In genomic region chr10:72250666-72251065, GRCh38 we compare ENCODE assay signal across 9 cellular contexts. TPM values are rescaled to one million over a fixed set of nuclear protein-coding genes. Genes with fewer than 3 reads are reported as not detected.
A peak's percentile ranks its signal among the peaks of the same experiment; 100 is the strongest.
DNase-seq lines count a peak whose midpoint lies in the region; ATAC-seq and TF ChIP-seq lines count a peak whose summit lies in the region.
"Had no signal": no experiment of that assay in that cellular context is flagged by ENCODE, and none has a peak within 500 bp of the region (broad histone marks: within the 10 kb centered on the region; RNA-seq: fewer than 3 reads in every experiment).

No MANE protein-coding gene starts in this region.

- H3K27me3 ChIP-seq in ACC112 (ENCODE audit: insufficient read depth, low read length): no peaks in the 10 kb centered on the region

- no peaks in the 10 kb centered on the region for H3K36me3 Mint-ChIP-seq in naive B cell

- H2AFZ ChIP-seq in ACC112 (ENCODE audit: low read length, unreplicated experiment): no peak overlapping the region

- ATAC-seq in naive B cell (ENCODE audit: low read depth in 2 of 2) (no peak), GM21529 (IDR thresholded peaks at IDR 0.05; ENCODE audit: unreplicated experiment) (no peak), HG02884 (IDR thresholded peaks at IDR 0.05; ENCODE audit: unreplicated experiment) (no peak)
- ATAC-seq in activated CD4-positive, CD25-positive, alpha-beta regulatory T cell treated with anti-CD3 and anti-CD28 coated beads, Interleukin-2, amount 50 U/mL, for 24 hours: no peak

- peaks cover 57% of the 10 kb centered on the region for H3K4me1 ChIP-seq in ACC112 (ENCODE audit: control insufficient read depth, insufficient read depth, low read length, unreplicated experiment)

- no peaks in the 10 kb centered on the region for H3K9me3 Mint-ChIP-seq in naive B cell

- H3K27me3 Mint-ChIP-seq in naive B cell: no peaks in the 10 kb centered on the region

- H3K4me3 Mint-ChIP-seq in naive B cell: peak overlapping the region in 6 of 8 donors; percentile 14 to 85 (median 62)

- peak overlapping the region; percentile 10 to 91 (median 48) for H3K27ac Mint-ChIP-seq in naive B cell

- H3K27ac ChIP-seq in ACC112 (ENCODE audit: low read depth, low read length): peak overlapping the region; percentile 34; the same call in 1 of the 2 replicates
- H3K27ac ChIP-seq in coronary artery: peak overlapping the region; percentile 85 to 87

- peak; percentile 79 for DNase-seq in NCI-H226
- no peak for DNase-seq in coronary artery (ENCODE audit: low spot score)
- DNase-seq in naive B cell: no peak
- no peak for DNase-seq in NCI-H2029 treated with DMSO at 0.1 percent for 48 hours (lab: John Stamatoyannopoulos, UW)
- DNase-seq: NCI-H1930 had no signal

- no peaks in the 10 kb centered on the region for H3K79me2 ChIP-seq in ACC112 (ENCODE audit: control insufficient read depth, insufficient read depth, low read length, unreplicated experiment)

- H3K4me3 ChIP-seq in ACC112 (ENCODE audit: low read depth, low read length) (no peak overlapping the region), coronary artery (no peak overlapping the region)

- peaks cover 62 to 89% (median 82%) of the 10 kb centered on the region in 3 donors for H3K4me1 Mint-ChIP-seq in naive B cell

- no peaks in the 10 kb centered on the region for H3K36me3 ChIP-seq in ACC112 (ENCODE audit: insufficient read depth, low read length)

- no peak for TF ChIP-seq CTCF in coronary artery (IDR thresholded peaks at IDR 0.05)

RNA-seq across cellular contexts. Expression of gene DDIT4, which starts 23.1 kb away (rescaled TPM):
- polyA plus RNA-seq in naive B cell (ENCODE audit: low read depth in 6 of 6): 100 to 1,000 TPM in 1 of 6 donors, 10 to 100 TPM in 5; 22.6 to 124 (median 78.2) TPM

RNA-seq across cellular contexts. Expression of gene ASCC1, which starts 34.6 kb away (rescaled TPM):
- polyA plus RNA-seq in naive B cell (ENCODE audit: low read depth in 6 of 6): 10 to 100 TPM; 43.8 to 69.0 (median 48.4) TPM

RNA-seq across cellular contexts. Expression of gene ANAPC16, which starts 34.9 kb away (rescaled TPM):
- polyA plus RNA-seq in naive B cell (ENCODE audit: low read depth in 6 of 6): 100 to 1,000 TPM; 485 to 708 (median 561) TPM
